In genomic region chr1:173646656-173647055, GRCh38 we compare ENCODE assay signal across 20 cellular contexts. TPM values are rescaled to one million over a fixed set of nuclear protein-coding genes. Genes with fewer than 3 reads are reported as not detected.
DNase-seq lines count a peak whose midpoint lies in the region; ATAC-seq, FAIRE-seq and TF ChIP-seq lines count a peak whose summit lies in the region.
"Had no signal": no experiment of that assay in that cellular context is flagged by ENCODE, and none has a peak within 500 bp of the region (broad histone marks: within the 10 kb centered on the region; RNA-seq: fewer than 3 reads in every experiment).

No MANE protein-coding gene starts in this region.

- intact Hi-C loops in K562 (cut with micrococcal nuclease) = no loop called here

- no peaks in the 10 kb centered on the region for H3K9me3 Mint-ChIP-seq in type B pancreatic cell

- CTCF ChIA-PET in K562 (lab: Yijun Ruan, JAX; ENCODE audit: low intra/inter-chr PET ratio) = no interaction called here
- CTCF ChIA-PET in SK-N-SH (lab: Yijun Ruan, JAX) = interaction anchor here (0.9 to 1.1 kb wide), 2 partner anchors 10 to 22 kb away, joined by 3 read pairs; no protein-coding TSS in a partner anchor

- TF ChIP-seq RAD21 in K562 (CRISPR knock-in tag; conservative IDR thresholded peaks at IDR 0.05 in 1 of 2, IDR thresholded peaks at IDR 0.05 in 1 of 2) = no peak
- TF ChIP-seq RAD21 in SK-N-SH (IDR thresholded peaks at IDR 0.05; ENCODE audit: low read length) = no peak

- 12% methylated on average over 3 of the region's 3 CpGs for WGBS in K562 (ENCODE audit: insufficient coverage, low coverage, missing lambda C conversion rate)
- WGBS in SK-N-SH (ENCODE audit: low lambda C conversion rate) = 39% methylated on average over 3 of the region's 3 CpGs

- no peaks in the 10 kb centered on the region for H3K9me1 ChIP-seq in K562 (ENCODE audit: control insufficient read depth, insufficient read depth, low read length)

- peak overlapping the region; percentile 76 for H2AFZ ChIP-seq in K562 (ENCODE audit: low read depth, low read length)
- no peak overlapping the region for H2AFZ ChIP-seq in SK-N-SH (ENCODE audit: low read depth)

- no peaks in the 10 kb centered on the region for H3K36me3 Mint-ChIP-seq in type B pancreatic cell
- H3K36me3 Mint-ChIP-seq: CD14-positive monocyte; CD4-positive, alpha-beta memory T cell had no signal

- in situ Hi-C loops in K562 (cut with MboI) = no loop called here

- peak; percentile 51 for DNase-seq in HT-29 (ENCODE audit: low spot score)
- no peak for DNase-seq in K562 (ENCODE audit: extremely low read depth in 1 of 4, low spot score in 3 of 4)
- peak; percentile 42 to 53 for DNase-seq in foreskin keratinocyte
- DNase-seq in type B pancreatic cell (ENCODE audit: extremely low spot score, unreplicated experiment) = no peak
- no peak for DNase-seq in ureter (ENCODE audit: low spot score)
- DNase-seq in SK-N-SH = no peak
- DNase-seq: 8988T; CD4-positive, alpha-beta memory T cell; DMS79 treated with DMSO at 0.1 percent for 48 hours; GF-D8; GOT3; H7; HFFc6 had no signal

- H3K4me2 ChIP-seq in K562 (ENCODE audit: insufficient read depth, low read length) = no peak overlapping the region
- H3K4me2 ChIP-seq in SK-N-SH = no peak overlapping the region
- H3K4me2 ChIP-seq: BLaER1 had no signal

- TF ChIP-seq POLR2A in K562 (conservative IDR thresholded peaks at IDR 0.05) = no peak

- H3K36me3 ChIP-seq in K562 (ENCODE audit: control insufficient read depth, insufficient read depth, low read length) (no peaks in the 10 kb centered on the region), SK-N-SH (replicated peaks in 1 of 2; ENCODE audit: control insufficient read depth in 1 of 2, insufficient read depth in 2 of 2, low read length in 1 of 2) (peaks cover 0 to 4% of the 10 kb centered on the region in 2 experiments)
- H3K36me3 ChIP-seq: BLaER1 had no signal

- H3K4me1 Mint-ChIP-seq in type B pancreatic cell (ENCODE audit: unreplicated experiment) = no peaks in the 10 kb centered on the region
- H3K4me1 Mint-ChIP-seq: CD14-positive monocyte; CD4-positive, alpha-beta memory T cell had no signal

- FAIRE-seq in K562 (lab: Jason Lieb, UNC) = no peak
- FAIRE-seq: HepG2 had no signal

- H3K79me2 ChIP-seq in K562 (ENCODE audit: control insufficient read depth, insufficient read depth, low read length) (no peaks in the 10 kb centered on the region), SK-N-SH (ENCODE audit: insufficient read depth) (no peaks in the 10 kb centered on the region)

- H3K27me3 ChIP-seq in K562 (ENCODE audit: control insufficient read depth in 2 of 2, insufficient read depth in 2 of 2, low read length in 2 of 2) (no peaks in the 10 kb centered on the region), foreskin keratinocyte (no peaks in the 10 kb centered on the region), SK-N-SH (ENCODE audit: insufficient read depth) (no peaks in the 10 kb centered on the region)
- H3K27me3 ChIP-seq: BLaER1 had no signal

- peak overlapping the region; percentile 72 for H3K27ac Mint-ChIP-seq in type B pancreatic cell
- H3K27ac Mint-ChIP-seq: CD14-positive monocyte; CD4-positive, alpha-beta memory T cell; HFFc6 had no signal

- H3K4me1 ChIP-seq in K562 (replicated peaks in 1 of 2; ENCODE audit: control insufficient read depth in 2 of 2, insufficient read depth in 2 of 2, low read length in 2 of 2) = no peaks in the 10 kb centered on the region
- H3K4me1 ChIP-seq in foreskin keratinocyte = peaks cover 8% of the 10 kb centered on the region
- no peaks in the 10 kb centered on the region for H3K4me1 ChIP-seq in SK-N-SH (ENCODE audit: control insufficient read depth in 1 of 2, insufficient read depth in 2 of 2, low read depth in 1 of 2, low read length in 1 of 2)
- H3K4me1 ChIP-seq: BLaER1 had no signal

- TF ChIP-seq CTCF in K562 (IDR thresholded peaks at IDR 0.05 in 2 of 3, conservative IDR thresholded peaks at IDR 0.05 in 1 of 3; ENCODE audit: insufficient read depth in 2 of 3, low read depth in 1 of 3, low read length in 3 of 3) (no peak), foreskin keratinocyte (conservative IDR thresholded peaks at IDR 0.05) (no peak), type B pancreatic cell (conservative IDR thresholded peaks at IDR 0.05) (no peak), SK-N-SH (IDR thresholded peaks at IDR 0.05) (no peak)

- no peaks in the 10 kb centered on the region for H3F3A ChIP-seq in SK-N-SH (replicated peaks; ENCODE audit: insufficient read depth)

- H3K4me3 Mint-ChIP-seq in type B pancreatic cell = no peak overlapping the region
- H3K4me3 Mint-ChIP-seq: CD14-positive monocyte; CD4-positive, alpha-beta memory T cell; HFFc6 had no signal

- ATAC-seq in K562 = peak; percentile 37; the same call in 1 of the 3 replicates
- no peak for ATAC-seq in foreskin keratinocyte
- no peak for ATAC-seq in HG02642 (IDR thresholded peaks at IDR 0.05; ENCODE audit: poor library complexity, unreplicated experiment)
- ATAC-seq: HCT116, HepG2 had no signal

- TF ChIP-seq EP300 in K562 (IDR thresholded peaks at IDR 0.05; ENCODE audit: low read length) (no peak), SK-N-SH (IDR thresholded peaks at IDR 0.05; ENCODE audit: borderline replicate concordance in 1 of 2, low read depth in 1 of 2, low read length in 1 of 2) (no peak)

- no peaks in the 10 kb centered on the region for H3K9me2 ChIP-seq in SK-N-SH

- POLR2A ChIA-PET in K562 (lab: Yijun Ruan, JAX) = interaction anchor here (1.0 to 1.2 kb wide), 3 partner anchors 8 to 16 kb away, joined by 3 read pairs; partner anchors contain the start of gene TEX50
- POLR2A ChIA-PET in SK-N-SH (lab: Yijun Ruan, JAX) = no interaction called here

- no peak overlapping the region for H3K9ac ChIP-seq in K562 (ENCODE audit: insufficient read depth in 1 of 2, low read depth in 2 of 2, low read length in 2 of 2)
- no peak overlapping the region for H3K9ac ChIP-seq in SK-N-SH
- H3K9ac ChIP-seq: BLaER1 had no signal

- BruUV-seq in K562 (replicated peaks; lab: Mats Ljungman, UMichigan) = no TSS peak

- no peak overlapping the region for H3K27ac ChIP-seq in K562 (ENCODE audit: extremely low read depth, low read depth, low read length)
- H3K27ac ChIP-seq in foreskin keratinocyte = no peak overlapping the region
- H3K27ac ChIP-seq in SK-N-SH (ENCODE audit: low read depth in 2 of 2, low read length in 1 of 2) = no peak overlapping the region
- H3K27ac ChIP-seq: BLaER1 had no signal

- H3K27me3 Mint-ChIP-seq in type B pancreatic cell = no peaks in the 10 kb centered on the region

- H3K9me3 ChIP-seq in K562 (replicated peaks; ENCODE audit: control insufficient read depth, insufficient read depth, low read depth, low read length) (no peaks in the 10 kb centered on the region), SK-N-SH (no peaks in the 10 kb centered on the region)
- H3K9me3 ChIP-seq: BLaER1 had no signal

- H3K4me3 ChIP-seq in K562 = no peak overlapping the region
- no peak overlapping the region for H3K4me3 ChIP-seq in SK-N-SH (ENCODE audit: low read depth in 2 of 2, low read length in 1 of 2)
- H3K4me3 ChIP-seq: BLaER1 had no signal

- H4K20me1 ChIP-seq in K562 (replicated peaks; ENCODE audit: control insufficient read depth, insufficient read depth, low read length) = no peaks in the 10 kb centered on the region
- no peaks in the 10 kb centered on the region for H4K20me1 ChIP-seq in SK-N-SH (ENCODE audit: insufficient read depth)
- H4K20me1 ChIP-seq: BLaER1 had no signal

RNA-seq across cellular contexts. Expression of gene TEX50, which starts 11.5 kb away (rescaled TPM):
- total RNA-seq in HT-29 (2014; rRNA removed; shearing (Covaris generic)) = not detected in 2 replicates
- not detected in 2 replicates for total RNA-seq in K562 (2011; cell fraction: chromatin; rRNA removed; ENCODE audit: low replicate concordance)
- total RNA-seq in K562 (2011; cell fraction: nucleolus; rRNA removed) = not detected in 2 replicates
- not detected in 2 replicates for total RNA-seq in K562 (2011; cell fraction: nucleoplasm; rRNA removed)
- total RNA-seq in K562 (2014; rRNA removed) = not detected in 2 replicates
- not detected in 2 replicates for total RNA-seq in K562 (2014; rRNA removed; fragmentation: Illumina TruSeq; extraction: Trizol)
- total RNA-seq in K562 (2015; rRNA removed; fragmentation: Illumina TruSeq; extraction: Trizol) = not detected in 2 replicates
- not detected in 2 replicates for total RNA-seq in K562 (2021)
- polyA plus RNA-seq in K562 (2011; rRNA removed) = not detected in 2 replicates
- not detected in 2 replicates for polyA plus RNA-seq in K562 (2011; cell fraction: cytosol; rRNA removed)
- not detected in 2 replicates for polyA plus RNA-seq in K562 (2011; cell fraction: nucleus; rRNA removed)
- not detected in 2 replicates for polyA plus RNA-seq in K562 (2012)
- polyA plus RNA-seq in K562 (2014; fragmentation: Illumina TruSeq; extraction: Trizol) = not detected in 2 replicates
- not detected for polyA plus RNA-seq in K562 (2014; fragmentation: Nextera tagmentation; extraction: Ambion mirVana)
- not detected in 2 replicates for polyA plus RNA-seq in K562 (2014; rRNA removed)
- polyA minus RNA-seq in K562 (2011; rRNA and poly(A)+ RNA removed) = not detected in 2 replicates
- not detected in 2 replicates for polyA minus RNA-seq in K562 (2011; cell fraction: cytosol; rRNA and poly(A)+ RNA removed)
- not detected in 2 replicates for polyA minus RNA-seq in K562 (2011; cell fraction: nucleus; rRNA and poly(A)+ RNA removed)
- not detected in 2 replicates for total RNA-seq in foreskin keratinocyte
- not detected in 2 replicates for polyA plus RNA-seq in foreskin keratinocyte
- total RNA-seq in type B pancreatic cell (ENCODE audit: low replicate concordance) = not detected in 2 replicates
- total RNA-seq in ureter = not detected
- polyA plus RNA-seq in SK-N-SH (2012; rRNA removed) = not detected in 2 replicates
- not detected in 2 replicates for polyA plus RNA-seq in SK-N-SH (2012; cell fraction: cytosol; rRNA removed)
- polyA plus RNA-seq in SK-N-SH (2012; cell fraction: nucleus; rRNA removed) = not detected in 2 replicates
- total RNA-seq: A673; CD4-positive, alpha-beta memory T cell; H7; HepG2; HFFc6 had no signal
- polyA plus RNA-seq: AG04450; CD14-positive monocyte; CD4-positive, alpha-beta memory T cell; HepG2 had no signal

RNA-seq across cellular contexts. Expression of gene ANKRD45, which starts 23.0 kb away (rescaled TPM):
- 0.47 and 0.58 TPM in 2 replicates for total RNA-seq in HT-29 (2014; rRNA removed; shearing (Covaris generic))
- total RNA-seq in K562 (2011; cell fraction: chromatin; rRNA removed; ENCODE audit: low replicate concordance) = 0.39 TPM in 1 of 2 replicates, not detected in the other
- total RNA-seq in K562 (2011; cell fraction: nucleolus; rRNA removed) = 0.17 TPM in 1 of 2 replicates, not detected in the other
- total RNA-seq in K562 (2011; cell fraction: nucleoplasm; rRNA removed) = not detected in 2 replicates
- total RNA-seq in K562 (2014; rRNA removed) (0.12 TPM in 1 of 2 replicates, not detected in the other), K562 (2014; rRNA removed; fragmentation: Illumina TruSeq; extraction: Trizol) (0.11 and 0.26 TPM in 2 replicates), K562 (2015; rRNA removed; fragmentation: Illumina TruSeq; extraction: Trizol) (0.11 and 0.49 TPM in 2 replicates), K562 (2021) (0.11 TPM in 1 of 2 replicates, not detected in the other), foreskin keratinocyte (0.42 and 0.82 TPM in 2 replicates), type B pancreatic cell (ENCODE audit: low replicate concordance) (0.50 and 3.1 TPM in 2 replicates), ureter (0.47 TPM)
- polyA plus RNA-seq in K562 (2011; rRNA removed) (0.21 and 0.66 TPM in 2 replicates), K562 (2014; fragmentation: Illumina TruSeq; extraction: Trizol) (0.14 TPM in 1 of 2 replicates, not detected in the other), K562 (2014; fragmentation: Nextera tagmentation; extraction: Ambion mirVana) (under 1 TPM; 0.10 to 0.29 TPM), K562 (2014; rRNA removed) (0.18 and 0.30 TPM in 2 replicates), foreskin keratinocyte (0.27 and 0.29 TPM in 2 replicates), SK-N-SH (2012; rRNA removed) (1.8 and 2.3 TPM in 2 replicates)
- polyA plus RNA-seq in K562 (2011; cell fraction: cytosol; rRNA removed) = 0.03 and 0.32 TPM in 2 replicates
- 0.09 and 0.27 TPM in 2 replicates for polyA plus RNA-seq in K562 (2011; cell fraction: nucleus; rRNA removed)
- 0.30 and 0.54 TPM in 2 replicates for polyA plus RNA-seq in K562 (2012)
- 0.33 TPM in 1 of 2 replicates, not detected in the other for polyA minus RNA-seq in K562 (2011; rRNA and poly(A)+ RNA removed)
- polyA minus RNA-seq in K562 (2011; cell fraction: cytosol; rRNA and poly(A)+ RNA removed) = not detected in 2 replicates
- 0.56 TPM in 1 of 2 replicates, not detected in the other for polyA minus RNA-seq in K562 (2011; cell fraction: nucleus; rRNA and poly(A)+ RNA removed)
- 2.8 and 3.3 TPM in 2 replicates for polyA plus RNA-seq in SK-N-SH (2012; cell fraction: cytosol; rRNA removed)
- polyA plus RNA-seq in SK-N-SH (2012; cell fraction: nucleus; rRNA removed) = 0.27 and 0.67 TPM in 2 replicates
- total RNA-seq: CD4-positive, alpha-beta memory T cell; HepG2 had no signal
- polyA plus RNA-seq: CD14-positive monocyte; CD4-positive, alpha-beta memory T cell; HepG2 had no signal

RNA-seq across cellular contexts. Expression of gene SLC9C2, which starts 43.8 kb away (rescaled TPM):
- not detected in 2 replicates for total RNA-seq in HT-29 (2014; rRNA removed; shearing (Covaris generic))
- not detected in 2 replicates for total RNA-seq in K562 (2011; cell fraction: chromatin; rRNA removed; ENCODE audit: low replicate concordance)
- total RNA-seq in K562 (2011; cell fraction: nucleolus; rRNA removed) = not detected in 2 replicates
- not detected in 2 replicates for total RNA-seq in K562 (2011; cell fraction: nucleoplasm; rRNA removed)
- total RNA-seq in K562 (2014; rRNA removed) = 0.37 TPM in 1 of 2 replicates, not detected in the other
- 0.11 and 0.29 TPM in 2 replicates for total RNA-seq in K562 (2014; rRNA removed; fragmentation: Illumina TruSeq; extraction: Trizol)
- total RNA-seq in K562 (2015; rRNA removed; fragmentation: Illumina TruSeq; extraction: Trizol) = 0.19 and 0.22 TPM in 2 replicates
- not detected in 2 replicates for total RNA-seq in K562 (2021)
- polyA plus RNA-seq in K562 (2011; rRNA removed) = 0.07 TPM in 1 of 2 replicates, not detected in the other
- polyA plus RNA-seq in K562 (2011; cell fraction: cytosol; rRNA removed) = 0.13 TPM in 1 of 2 replicates, not detected in the other
- 0.06 TPM in 1 of 2 replicates, not detected in the other for polyA plus RNA-seq in K562 (2011; cell fraction: nucleus; rRNA removed)
- 0.12 and 0.42 TPM in 2 replicates for polyA plus RNA-seq in K562 (2012)
- not detected in 2 replicates for polyA plus RNA-seq in K562 (2014; fragmentation: Illumina TruSeq; extraction: Trizol)
- polyA plus RNA-seq in K562 (2014; fragmentation: Nextera tagmentation; extraction: Ambion mirVana) = under 1 TPM; 0.13 to 0.18 TPM
- 0.05 TPM in 1 of 2 replicates, not detected in the other for polyA plus RNA-seq in K562 (2014; rRNA removed)
- 0.27 TPM in 1 of 2 replicates, not detected in the other for polyA minus RNA-seq in K562 (2011; rRNA and poly(A)+ RNA removed)
- polyA minus RNA-seq in K562 (2011; cell fraction: cytosol; rRNA and poly(A)+ RNA removed) = not detected in 2 replicates
- 1.6 TPM in 1 of 2 replicates, not detected in the other for polyA minus RNA-seq in K562 (2011; cell fraction: nucleus; rRNA and poly(A)+ RNA removed)
- total RNA-seq in foreskin keratinocyte = not detected in 2 replicates
- not detected in 2 replicates for polyA plus RNA-seq in foreskin keratinocyte
- 0.60 TPM in 1 of 2 replicates, not detected in the other for total RNA-seq in type B pancreatic cell (ENCODE audit: low replicate concordance)
- not detected for total RNA-seq in ureter
- polyA plus RNA-seq in SK-N-SH (2012; rRNA removed) = not detected in 2 replicates
- not detected in 2 replicates for polyA plus RNA-seq in SK-N-SH (2012; cell fraction: cytosol; rRNA removed)
- 0.06 TPM in 1 of 2 replicates, not detected in the other for polyA plus RNA-seq in SK-N-SH (2012; cell fraction: nucleus; rRNA removed)
- total RNA-seq: A673; CD4-positive, alpha-beta memory T cell; H7; HepG2; HFFc6 had no signal
- polyA plus RNA-seq: AG04450; CD14-positive monocyte; CD4-positive, alpha-beta memory T cell had no signal

Comparison
In these comparisons a context has a peak if more than half of its experiments do, and no peak if none do; other contexts are left out.
1. DNase-seq: peak in HT-29 (single experiment) and foreskin keratinocyte (2 of 2); none in K562 (0 of 4), type B pancreatic cell (single experiment), ureter (single experiment) and SK-N-SH (single experiment).